In genomic region chr11:34531663-34532062, GRCh38 we compare ENCODE assay signal across 37 cellular contexts. TPM values are rescaled to one million over a fixed set of nuclear protein-coding genes. Genes with fewer than 3 reads are reported as not detected.
"Had no signal": no experiment of that assay in that cellular context is flagged by ENCODE, and none has a peak within 500 bp of the region (broad histone marks: within the 10 kb centered on the region; RNA-seq: fewer than 3 reads in every experiment).

No MANE protein-coding gene starts in this region.

- H3K4me1 Mint-ChIP-seq: activated CD4-positive, alpha-beta T cell treated with anti-CD3 and anti-CD28 coated beads for 36 hours; activated CD4-positive, alpha-beta T cell treated with anti-CD3 and anti-CD28 coated beads, Interleukin-2, amount 10 ng/mL, durations not matched to agents 24 days and 14 days; activated CD8-positive, alpha-beta memory T cell treated with anti-CD3 and anti-CD28 coated beads, Interleukin-2, amount 10 ng/mL, durations not matched to agents 7 days and 5 days; activated naive CD4-positive, alpha-beta T cell treated with anti-CD3 and anti-CD28 coated beads, Interleukin-2, amount 10 ng/mL, durations not matched to agents 7 days and 5 days; activated naive CD8-positive, alpha-beta T cell treated with anti-CD3 and anti-CD28 coated beads, Interleukin-2, amount 10 ng/mL, durations not matched to agents 7 days and 5 days; brain; central memory CD8-positive, alpha-beta T cell; endodermal cell had no signal

- H3K36me3 ChIP-seq: ascending aorta, breast epithelium, esophagus muscularis mucosa, gastrocnemius medialis, heart left ventricle had no signal

- H3K27ac Mint-ChIP-seq: activated CD4-positive, alpha-beta memory T cell treated with anti-CD3 and anti-CD28 coated beads for 36 hours; activated CD4-positive, alpha-beta T cell treated with anti-CD3 and anti-CD28 coated beads for 36 hours; activated CD4-positive, alpha-beta T cell treated with anti-CD3 and anti-CD28 coated beads, Interleukin-2, amount 10 ng/mL, durations not matched to agents 24 days and 14 days; activated CD8-positive, alpha-beta memory T cell treated with anti-CD3 and anti-CD28 coated beads, Interleukin-2, amount 10 ng/mL, durations not matched to agents 7 days and 5 days; activated CD8-positive, alpha-beta T cell treated with anti-CD3 and anti-CD28 coated beads, Interleukin-2, amount 10 ng/mL, durations not matched to agents 7 days and 5 days; activated naive CD4-positive, alpha-beta T cell treated with anti-CD3 and anti-CD28 coated beads, Interleukin-2, amount 10 ng/mL, durations not matched to agents 7 days and 5 days; activated naive CD4-positive, alpha-beta T cell treated with anti-CD3 and anti-CD28 coated beads, Interleukin-2, amount 50 U/mL, for 72 hours; activated naive CD8-positive, alpha-beta T cell treated with anti-CD3 and anti-CD28 coated beads, Interleukin-2, amount 10 ng/mL, durations not matched to agents 7 days and 5 days; activated T-helper 1 cell treated with anti-CD3 and anti-CD28 coated beads, Interleukin-12 subunit alpha, Interleukin-12 subunit beta, Interleukin-2, Interleukin-4 antibody, amounts not matched to agents 30 ng/mL and 10 ng/mL and 1 ng/mL, durations not matched to agents 14 hours and 24 hours and 36 hours; activated T-helper 2 cell treated with anti-CD3 and anti-CD28 coated beads, Interferon-gamma antibody, Interleukin-2, Interleukin-4, amounts not matched to agents 10 μg/mL and 5 μg/mL and 100 μg/mL, durations not matched to agents 14 hours and 24 hours and 36 hours; brain; dendritic cell treated with granulocyte-macrophage colony-stimulating factor and Interleukin-4, amounts not matched to agents 40 ng/mL and 50 ng/mL, for 4 days; endodermal cell had no signal

- ATAC-seq: activated CD4-positive, alpha-beta T cell treated with anti-CD3 and anti-CD28 coated beads for 36 hours; activated CD8-positive, alpha-beta memory T cell treated with anti-CD3 and anti-CD28 coated beads, Interleukin-2, amount 10 ng/mL, durations not matched to agents 7 days and 5 days; activated CD8-positive, alpha-beta T cell treated with anti-CD3 and anti-CD28 coated beads, Interleukin-2, amount 10 ng/mL, durations not matched to agents 7 days and 5 days; activated naive CD4-positive, alpha-beta T cell treated with anti-CD3 and anti-CD28 coated beads, Interleukin-2, amount 50 U/mL, for 72 hours; foreskin keratinocyte; gastrocnemius medialis; heart left ventricle had no signal

- H3K9me3 ChIP-seq: ascending aorta, gastrocnemius medialis had no signal

- H3K27ac ChIP-seq: ascending aorta, breast epithelium, coronary artery, dorsolateral prefrontal cortex, esophagus muscularis mucosa, foreskin keratinocyte, gastrocnemius medialis, heart left ventricle had no signal

- H3K27me3 Mint-ChIP-seq: activated naive CD4-positive, alpha-beta T cell treated with anti-CD3 and anti-CD28 coated beads, Interleukin-2, amount 10 ng/mL, durations not matched to agents 7 days and 5 days; brain had no signal

- H3K4me1 ChIP-seq: ascending aorta, breast epithelium, esophagus muscularis mucosa, foreskin keratinocyte, gastrocnemius medialis, heart left ventricle had no signal

- H3K4me3 ChIP-seq: ascending aorta, breast epithelium, coronary artery, dorsolateral prefrontal cortex, esophagus muscularis mucosa, gastrocnemius medialis, heart left ventricle had no signal

- H3K27me3 ChIP-seq: ascending aorta, breast epithelium, esophagus muscularis mucosa, gastrocnemius medialis had no signal

- H3K4me3 Mint-ChIP-seq: activated CD4-positive, alpha-beta memory T cell treated with anti-CD3 and anti-CD28 coated beads for 36 hours; activated CD4-positive, alpha-beta T cell treated with anti-CD3 and anti-CD28 coated beads for 36 hours; activated CD4-positive, alpha-beta T cell treated with anti-CD3 and anti-CD28 coated beads, Interleukin-2, amount 10 ng/mL, durations not matched to agents 24 days and 14 days; activated CD8-positive, alpha-beta memory T cell treated with anti-CD3 and anti-CD28 coated beads, Interleukin-2, amount 10 ng/mL, durations not matched to agents 7 days and 5 days; activated CD8-positive, alpha-beta T cell treated with anti-CD3 and anti-CD28 coated beads, Interleukin-2, amount 10 ng/mL, durations not matched to agents 7 days and 5 days; activated naive CD4-positive, alpha-beta T cell treated with anti-CD3 and anti-CD28 coated beads, Interleukin-2, amount 10 ng/mL, durations not matched to agents 7 days and 5 days; activated naive CD8-positive, alpha-beta T cell treated with anti-CD3 and anti-CD28 coated beads, Interleukin-2, amount 10 ng/mL, durations not matched to agents 7 days and 5 days; activated T-helper 1 cell treated with anti-CD3 and anti-CD28 coated beads, Interleukin-12 subunit alpha, Interleukin-12 subunit beta, Interleukin-2, Interleukin-4 antibody, amounts not matched to agents 30 ng/mL and 10 ng/mL and 1 ng/mL, durations not matched to agents 14 hours and 24 hours and 36 hours; brain; central memory CD8-positive, alpha-beta T cell; dendritic cell treated with granulocyte-macrophage colony-stimulating factor and Interleukin-4, amounts not matched to agents 40 ng/mL and 50 ng/mL, for 4 days; endodermal cell had no signal

- H3K36me3 Mint-ChIP-seq: activated CD4-positive, alpha-beta memory T cell treated with anti-CD3 and anti-CD28 coated beads for 36 hours; activated CD8-positive, alpha-beta memory T cell treated with anti-CD3 and anti-CD28 coated beads, Interleukin-2, amount 10 ng/mL, durations not matched to agents 7 days and 5 days; activated naive CD4-positive, alpha-beta T cell treated with anti-CD3 and anti-CD28 coated beads, Interleukin-2, amount 10 ng/mL, durations not matched to agents 7 days and 5 days; activated naive CD4-positive, alpha-beta T cell treated with anti-CD3 and anti-CD28 coated beads, Interleukin-2, amount 50 U/mL, for 72 hours; activated naive CD8-positive, alpha-beta T cell treated with anti-CD3 and anti-CD28 coated beads, Interleukin-2, amount 10 ng/mL, durations not matched to agents 7 days and 5 days; brain had no signal

- H3K9me3 Mint-ChIP-seq: activated CD4-positive, alpha-beta T cell treated with anti-CD3 and anti-CD28 coated beads, Interleukin-2, amount 10 ng/mL, durations not matched to agents 24 days and 14 days; activated T-helper 1 cell treated with anti-CD3 and anti-CD28 coated beads, Interleukin-12 subunit alpha, Interleukin-12 subunit beta, Interleukin-2, Interleukin-4 antibody, amounts not matched to agents 30 ng/mL and 10 ng/mL and 1 ng/mL, durations not matched to agents 14 hours and 24 hours and 36 hours had no signal

- DNase-seq: activated CD4-positive, alpha-beta memory T cell treated with anti-CD3 and anti-CD28 coated beads for 36 hours; activated CD4-positive, alpha-beta T cell treated with anti-CD3 and anti-CD28 coated beads for 36 hours; activated CD4-positive, alpha-beta T cell treated with anti-CD3 and anti-CD28 coated beads, Interleukin-2, amount 10 ng/mL, durations not matched to agents 24 days and 14 days; activated CD4-positive, CD25-positive, alpha-beta regulatory T cell; activated CD4-positive, CD25-positive, alpha-beta regulatory T cell treated with anti-CD3 and anti-CD28 coated beads, Interleukin-2, amount 50 U/mL, for 72 hours; activated CD8-positive, alpha-beta memory T cell treated with anti-CD3 and anti-CD28 coated beads, Interleukin-2, amount 10 ng/mL, durations not matched to agents 7 days and 5 days; activated CD8-positive, alpha-beta memory T cell treated with anti-CD3 and anti-CD28 coated beads, Interleukin-2, amount 50 U/mL, for 4 hours; activated CD8-positive, alpha-beta T cell treated with anti-CD3 and anti-CD28 coated beads, Interleukin-2, amount 10 ng/mL, durations not matched to agents 7 days and 5 days; activated gamma-delta T cell; activated naive CD4-positive, alpha-beta T cell; activated naive CD4-positive, alpha-beta T cell treated with anti-CD3 and anti-CD28 coated beads, Interleukin-2, amount 10 ng/mL, durations not matched to agents 7 days and 5 days; activated naive CD8-positive, alpha-beta T cell treated with anti-CD3 and anti-CD28 coated beads, Interleukin-2, amount 10 ng/mL, durations not matched to agents 7 days and 5 days; activated T-cell treated with anti-CD3 and anti-CD28 coated beads, Interleukin-2, amount 50 U/mL, for 1 hour; activated T-cell treated with anti-CD3 and anti-CD28 coated beads, Interleukin-2, amount 50 U/mL, for 48 hours; dorsolateral prefrontal cortex; effector memory CD4-positive, alpha-beta T cell; erythroblast; foreskin keratinocyte; gastrocnemius medialis; glutamatergic neuron; heart left ventricle; T-helper 2 cell had no signal

RNA-seq across cellular contexts. Expression of gene ELF5, which starts 18.1 kb away (rescaled TPM):
- total RNA-seq: activated CD4-positive, alpha-beta memory T cell treated with anti-CD3 and anti-CD28 coated beads for 36 hours; activated CD4-positive, alpha-beta T cell treated with anti-CD3 and anti-CD28 coated beads for 36 hours; activated CD4-positive, alpha-beta T cell treated with anti-CD3 and anti-CD28 coated beads, Interleukin-2, amount 10 ng/mL, durations not matched to agents 24 days and 14 days; activated CD8-positive, alpha-beta memory T cell treated with anti-CD3 and anti-CD28 coated beads for 36 hours; activated CD8-positive, alpha-beta memory T cell treated with anti-CD3 and anti-CD28 coated beads, Interleukin-2, amount 10 ng/mL, durations not matched to agents 7 days and 5 days; activated CD8-positive, alpha-beta T cell treated with anti-CD3 and anti-CD28 coated beads, Interleukin-2, amount 10 ng/mL, durations not matched to agents 7 days and 5 days; activated naive CD4-positive, alpha-beta T cell treated with anti-CD3 and anti-CD28 coated beads, Interleukin-2, amount 50 U/mL, for 72 hours; activated naive CD8-positive, alpha-beta T cell treated with anti-CD3 and anti-CD28 coated beads, Interleukin-2, amount 10 ng/mL, durations not matched to agents 7 days and 5 days; activated T-helper 1 cell treated with anti-CD3 and anti-CD28 coated beads, Interleukin-12 subunit alpha, Interleukin-12 subunit beta, Interleukin-2, Interleukin-4 antibody, amounts not matched to agents 30 ng/mL and 10 ng/mL and 1 ng/mL, durations not matched to agents 14 hours and 24 hours and 36 hours; activated T-helper 2 cell treated with anti-CD3 and anti-CD28 coated beads, Interferon-gamma antibody, Interleukin-2, Interleukin-4, amounts not matched to agents 10 μg/mL and 5 μg/mL and 100 μg/mL, durations not matched to agents 14 hours and 24 hours and 36 hours; ascending aorta; cardiac septum; cerebellum; endodermal cell; esophagus muscularis mucosa; foreskin keratinocyte; gastrocnemius medialis; heart left ventricle; T-helper 1 cell treated with Interleukin-12 subunit alpha and Interleukin-12 subunit beta and Interleukin-4 antibody, amounts not matched to agents 30 ng/mL and 1 ng/mL, for 36 hours had no signal
